ENCODE assay signal across 9 cellular contexts in the genomic region with DNA sequence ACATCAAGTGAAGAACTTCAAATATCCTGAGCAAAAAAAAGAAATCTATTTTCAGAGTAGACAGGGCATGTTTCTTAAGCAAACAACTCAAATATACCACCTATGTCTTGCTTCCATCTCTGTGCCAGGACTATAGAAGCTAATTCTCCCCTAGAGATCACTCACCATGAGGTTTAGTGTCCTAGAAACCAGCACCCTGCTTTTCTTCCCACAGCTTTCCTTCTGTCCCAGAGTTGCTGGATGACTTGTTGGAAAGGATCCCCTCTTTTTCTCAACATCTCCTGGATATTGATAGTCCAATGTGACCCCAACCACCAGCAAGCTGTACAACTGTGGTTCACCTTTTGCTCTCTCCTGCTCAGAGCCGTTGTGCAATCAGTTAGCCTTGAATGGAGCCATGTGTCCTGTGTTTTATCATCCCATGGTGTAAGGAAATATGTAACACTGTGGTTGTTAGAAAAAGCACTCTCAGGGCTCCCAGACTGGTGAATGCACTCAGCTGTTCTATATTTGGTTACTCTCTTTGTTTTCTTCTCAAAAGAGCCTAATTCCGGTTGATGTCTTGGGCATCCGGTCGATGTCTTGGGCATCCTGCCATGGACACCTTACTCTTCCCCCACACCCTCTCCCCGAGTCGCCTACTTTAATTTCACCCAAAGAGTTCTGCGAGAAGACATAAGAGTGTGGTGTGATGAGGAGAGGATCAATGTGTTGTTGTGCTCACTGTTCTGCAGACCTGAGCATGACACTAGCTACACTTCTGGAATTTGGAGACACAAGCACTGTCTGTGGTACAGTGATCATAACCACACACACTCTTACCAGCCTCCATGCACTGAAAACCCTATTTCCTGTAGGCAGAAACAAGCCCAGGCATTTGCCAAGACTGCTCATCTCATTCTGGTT.
DNase-seq lines count a peak whose midpoint lies in the region; ATAC-seq and TF ChIP-seq lines count a peak whose summit lies in the region.
"Had no signal": no experiment of that assay in that cellular context is flagged by ENCODE, and none has a peak within 500 bp of the region (broad histone marks: within the 10 kb centered on the region; RNA-seq: fewer than 3 reads in every experiment).

No MANE protein-coding gene starts in this region.

- DNase-seq in activated T-cell treated with anti-CD3 and anti-CD28 coated beads, Interleukin-2, amount 50 U/mL, for 1 hour: peak; percentile 22
- DNase-seq in activated T-cell treated with anti-CD3 and anti-CD28 coated beads for 4 hours (no peak), fibroblast of mammary gland (ENCODE audit: low read depth) (peak; percentile 91), hepatic stellate cell (ENCODE audit: low spot score) (no peak), D341Med (ENCODE audit: low spot score) (no peak)
- no peak for DNase-seq in T-helper 2 cell treated with Interferon-gamma antibody and Interleukin-4, amounts not matched to agents 5 μg/mL and 100 μg/mL, for 36 hours (ENCODE audit: low spot score)

- peak overlapping the region; percentile 18 for H3K27ac Mint-ChIP-seq in T-helper 2 cell treated with Interferon-gamma antibody and Interleukin-4, amounts not matched to agents 5 μg/mL and 100 μg/mL, for 36 hours
- H3K27ac Mint-ChIP-seq in stimulated activated naive CD8-positive, alpha-beta T cell treated with anti-CD3 and anti-CD28 coated beads, Interleukin-15, Interleukin-2, amounts not matched to agents 100 ng/mL and 50 ng/mL, for 24 hours: peak overlapping the region; percentile 66
- H3K27ac Mint-ChIP-seq: brain had no signal

- H3K36me3 Mint-ChIP-seq in T-helper 2 cell treated with Interferon-gamma antibody and Interleukin-4, amounts not matched to agents 5 μg/mL and 100 μg/mL, for 36 hours (ENCODE audit: low read depth): no peaks in the 10 kb centered on the region
- no peaks in the 10 kb centered on the region for H3K36me3 Mint-ChIP-seq in stimulated activated naive CD8-positive, alpha-beta T cell treated with anti-CD3 and anti-CD28 coated beads, Interleukin-15, Interleukin-2, amounts not matched to agents 100 ng/mL and 50 ng/mL, for 24 hours (ENCODE audit: low read depth)
- H3K36me3 Mint-ChIP-seq: brain had no signal

- H3K4me3 Mint-ChIP-seq in T-helper 2 cell treated with Interferon-gamma antibody and Interleukin-4, amounts not matched to agents 5 μg/mL and 100 μg/mL, for 36 hours: peak overlapping the region; percentile 75
- H3K4me3 Mint-ChIP-seq in stimulated activated naive CD8-positive, alpha-beta T cell treated with anti-CD3 and anti-CD28 coated beads, Interleukin-15, Interleukin-2, amounts not matched to agents 100 ng/mL and 50 ng/mL, for 24 hours: peak overlapping the region; percentile 78
- H3K4me3 Mint-ChIP-seq: brain had no signal

- ATAC-seq in GM18511 (IDR thresholded peaks at IDR 0.05; ENCODE audit: unreplicated experiment): no peak

- TF ChIP-seq CTCF in fibroblast of mammary gland (conservative IDR thresholded peaks at IDR 0.05; ENCODE audit: control insufficient read depth, insufficient read depth, low read depth, low read length): no peak

- H3K4me3 ChIP-seq in fibroblast of mammary gland (ENCODE audit: control insufficient read depth, low read depth, low read length): no peak overlapping the region

- H3K9me3 Mint-ChIP-seq in T-helper 2 cell treated with Interferon-gamma antibody and Interleukin-4, amounts not matched to agents 5 μg/mL and 100 μg/mL, for 36 hours: no peaks in the 10 kb centered on the region
- no peaks in the 10 kb centered on the region for H3K9me3 Mint-ChIP-seq in stimulated activated naive CD8-positive, alpha-beta T cell treated with anti-CD3 and anti-CD28 coated beads, Interleukin-15, Interleukin-2, amounts not matched to agents 100 ng/mL and 50 ng/mL, for 24 hours
- H3K9me3 Mint-ChIP-seq: brain had no signal

- H3K4me1 Mint-ChIP-seq in T-helper 2 cell treated with Interferon-gamma antibody and Interleukin-4, amounts not matched to agents 5 μg/mL and 100 μg/mL, for 36 hours (ENCODE audit: low read depth): peaks cover 26% of the 10 kb centered on the region
- peaks cover 66% of the 10 kb centered on the region for H3K4me1 Mint-ChIP-seq in stimulated activated naive CD8-positive, alpha-beta T cell treated with anti-CD3 and anti-CD28 coated beads, Interleukin-15, Interleukin-2, amounts not matched to agents 100 ng/mL and 50 ng/mL, for 24 hours (ENCODE audit: low read depth)
- H3K4me1 Mint-ChIP-seq: brain had no signal

- H3K27me3 Mint-ChIP-seq in T-helper 2 cell treated with Interferon-gamma antibody and Interleukin-4, amounts not matched to agents 5 μg/mL and 100 μg/mL, for 36 hours (ENCODE audit: low read depth): peaks cover 46% of the 10 kb centered on the region
- no peaks in the 10 kb centered on the region for H3K27me3 Mint-ChIP-seq in stimulated activated naive CD8-positive, alpha-beta T cell treated with anti-CD3 and anti-CD28 coated beads, Interleukin-15, Interleukin-2, amounts not matched to agents 100 ng/mL and 50 ng/mL, for 24 hours

Comparison
In these comparisons a context has a peak if more than half of its experiments do, and no peak if none do; other contexts are left out.
1. DNase-seq: peak in activated T-cell treated with anti-CD3 and anti-CD28 coated beads, Interleukin-2, amount 50 U/mL, for 1 hour (single experiment) and fibroblast of mammary gland (single experiment); none in activated T-cell treated with anti-CD3 and anti-CD28 coated beads for 4 hours (single experiment), T-helper 2 cell treated with Interferon-gamma antibody and Interleukin-4, amounts not matched to agents 5 μg/mL and 100 μg/mL, for 36 hours (single experiment), hepatic stellate cell (single experiment) and D341Med (single experiment).